24 cellular contexts compared by ENCODE assay signal in the genomic region with DNA sequence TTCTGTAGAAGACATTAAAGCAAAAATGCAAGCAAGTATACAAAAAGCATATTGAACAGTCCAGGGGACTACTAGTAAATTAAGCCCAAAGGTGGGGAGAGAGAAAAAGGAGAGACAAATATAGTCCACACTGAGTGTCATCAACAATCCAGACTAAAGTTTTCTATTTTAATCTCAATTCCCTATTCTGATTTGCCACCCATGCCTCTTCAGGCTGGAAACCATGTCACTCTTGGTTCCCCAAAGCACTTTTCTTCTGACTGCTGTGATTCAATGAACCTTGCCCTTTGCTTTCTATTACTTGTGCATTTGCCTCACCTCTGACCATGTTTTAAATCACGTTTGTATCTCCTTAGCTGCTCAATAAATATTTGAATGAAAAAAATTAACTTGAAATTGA.
DNase-seq lines count a peak whose midpoint lies in the region; ATAC-seq, FAIRE-seq and TF ChIP-seq lines count a peak whose summit lies in the region.
"Had no signal": no experiment of that assay in that cellular context is flagged by ENCODE, and none has a peak within 500 bp of the region (broad histone marks: within the 10 kb centered on the region; RNA-seq: fewer than 3 reads in every experiment).

No MANE protein-coding gene starts in this region.

- H3K9ac ChIP-seq in liver (ENCODE audit: low read depth in 1 of 2, low read length in 2 of 2), result no peak overlapping the region
- H3K9ac ChIP-seq in HepG2 (ENCODE audit: insufficient read depth, low read depth, low read length), result no peak overlapping the region
- H3K9ac ChIP-seq: BLaER1 had no signal

- no peaks in the 10 kb centered on the region for H3K79me2 ChIP-seq in HepG2 (ENCODE audit: insufficient read depth, low read length)

- H4K20me1 ChIP-seq in HepG2 (ENCODE audit: insufficient read depth, low read length), result no peaks in the 10 kb centered on the region
- H4K20me1 ChIP-seq: BLaER1 had no signal

- no peak overlapping the region for H3K4me3 ChIP-seq in liver (ENCODE audit: low read depth in 1 of 3, low read length in 3 of 3)
- H3K4me3 ChIP-seq in HepG2 (replicated peaks in 1 of 3; ENCODE audit: insufficient read depth in 1 of 3, low read depth in 2 of 3, low read length in 3 of 3), result no peak overlapping the region
- H3K4me3 ChIP-seq: BLaER1 had no signal

- POLR2A ChIA-PET in HepG2 (lab: Yijun Ruan, JAX), result no interaction called here

- BruUV-seq in HepG2 (replicated peaks; lab: Mats Ljungman, UMichigan), result no TSS peak

- H3K4me3 Mint-ChIP-seq in stimulated activated memory B cell treated with anti-CD40 and anti-IgM and Interleukin-4, amounts not matched to agents 10 μg/mL and 1 μg/mL and 100 μg/mL, for 72 hours, result no peak overlapping the region
- H3K4me3 Mint-ChIP-seq: CD14-positive monocyte; CD4-positive, alpha-beta T cell; CD8-positive, alpha-beta T cell had no signal

- TF ChIP-seq CTCF in liver (IDR thresholded peaks at IDR 0.05; ENCODE audit: low read depth, low read length, missing input control) (no peak), HepG2 (CRISPR knock-in tag; IDR thresholded peaks at IDR 0.05) (no peak)

- intact Hi-C loops in HepG2 (cut with micrococcal nuclease; ENCODE audit: unreplicated experiment), result no loop called here

- TF ChIP-seq POLR2A in HepG2 (IDR thresholded peaks at IDR 0.05; ENCODE audit: insufficient read depth in 1 of 2, low read depth in 2 of 2, low read length in 2 of 2), result no peak

- TF ChIP-seq RAD21 in liver (IDR thresholded peaks at IDR 0.05), result no peak
- TF ChIP-seq RAD21 in HepG2 (CRISPR knock-in tag; IDR thresholded peaks at IDR 0.05), result no peak

- H3K27me3 ChIP-seq in liver (ENCODE audit: control insufficient read depth in 4 of 4, insufficient read depth in 4 of 4, low read length in 3 of 4), result no peaks in the 10 kb centered on the region
- no peaks in the 10 kb centered on the region for H3K27me3 ChIP-seq in HepG2 (ENCODE audit: control insufficient read depth in 1 of 2, insufficient read depth in 2 of 2, low read length in 2 of 2)
- H3K27me3 ChIP-seq: BE2C, BLaER1 had no signal

- H3K4me1 ChIP-seq in liver (ENCODE audit: control insufficient read depth in 4 of 4, insufficient read depth in 4 of 4, low read length in 3 of 4) (peaks cover 0 to 4% (median 1%) of the 10 kb centered on the region in 4 donors), HepG2 (ENCODE audit: insufficient read depth, low read length) (peaks cover under 1% of the 10 kb centered on the region; the same call in 1 of the 2 replicates)
- H3K4me1 ChIP-seq: BE2C, BLaER1 had no signal

- peaks cover 11% of the 10 kb centered on the region for H3K36me3 Mint-ChIP-seq in stimulated activated memory B cell treated with anti-CD40 and anti-IgM and Interleukin-4, amounts not matched to agents 10 μg/mL and 1 μg/mL and 100 μg/mL, for 72 hours
- H3K36me3 Mint-ChIP-seq: CD8-positive, alpha-beta T cell had no signal

- H3K36me3 ChIP-seq in liver (ENCODE audit: control insufficient read depth in 4 of 4, insufficient read depth in 3 of 4, low read depth in 1 of 4, low read length in 3 of 4) (no peaks in the 10 kb centered on the region), HepG2 (replicated peaks in 1 of 2; ENCODE audit: control insufficient read depth in 1 of 2, insufficient read depth in 2 of 2, low read length in 2 of 2) (no peaks in the 10 kb centered on the region)
- H3K36me3 ChIP-seq: BE2C, BLaER1 had no signal

- DNase-seq in HepG2 (ENCODE audit: low spot score), result no peak
- peak; percentile 4 for DNase-seq in MV-4-11 (lab: John Stamatoyannopoulos, UW)
- DNase-seq in stimulated activated CD4-positive, alpha-beta T cell treated with anti-CD3 and anti-CD28 coated beads, Interleukin-4, amount 100 ng/mL, for 4 hours, result no peak
- DNase-seq in inferior parietal cortex (ENCODE audit: extremely low spot score), result no peak
- no peak for DNase-seq in activated effector memory CD4-positive, alpha-beta T cell treated with Interleukin-2 at 50 U/mL for 16 hours
- DNase-seq: 8988T; ACHN; BE2C; C1 segment of cervical spinal cord; Caco-2; Calu3; CD4-positive, alpha-beta T cell; CD8-positive, alpha-beta T cell; DMS79 treated with DMSO at 0.1 percent for 48 hours; GF-D8 had no signal

- no peak overlapping the region for H3K4me2 ChIP-seq in HepG2 (ENCODE audit: low read depth, low read length)
- H3K4me2 ChIP-seq: BLaER1 had no signal

- CTCF ChIA-PET in HepG2 (lab: Yijun Ruan, JAX; ENCODE audit: low intra/inter-chr PET ratio, low total read pairs), result no interaction called here

- H3K27ac ChIP-seq in liver (ENCODE audit: low read depth in 1 of 2, low read length in 2 of 2) (no peak overlapping the region), HepG2 (ENCODE audit: extremely low read length, insufficient read depth, low read length) (no peak overlapping the region)
- H3K27ac ChIP-seq: BLaER1 had no signal

- 25% methylated on average over 1 of the region's 1 CpG for WGBS in liver
- 0% methylated on average over 1 of the region's 1 CpG for WGBS in HepG2 (ENCODE audit: low lambda C conversion rate)

- peaks cover 3% of the 10 kb centered on the region for H3K9me3 Mint-ChIP-seq in stimulated activated memory B cell treated with anti-CD40 and anti-IgM and Interleukin-4, amounts not matched to agents 10 μg/mL and 1 μg/mL and 100 μg/mL, for 72 hours
- H3K9me3 Mint-ChIP-seq: CD4-positive, alpha-beta T cell; CD8-positive, alpha-beta T cell had no signal

- no peak overlapping the region for H3K27ac Mint-ChIP-seq in stimulated activated memory B cell treated with anti-CD40 and anti-IgM and Interleukin-4, amounts not matched to agents 10 μg/mL and 1 μg/mL and 100 μg/mL, for 72 hours
- H3K27ac Mint-ChIP-seq: CD14-positive monocyte; CD4-positive, alpha-beta T cell; CD8-positive, alpha-beta T cell had no signal

- no peaks in the 10 kb centered on the region for H3K27me3 Mint-ChIP-seq in stimulated activated memory B cell treated with anti-CD40 and anti-IgM and Interleukin-4, amounts not matched to agents 10 μg/mL and 1 μg/mL and 100 μg/mL, for 72 hours
- H3K27me3 Mint-ChIP-seq: CD4-positive, alpha-beta T cell had no signal

- H3K9me3 ChIP-seq in liver (ENCODE audit: control insufficient read depth in 4 of 4, low read length in 3 of 4), result no peaks in the 10 kb centered on the region
- no peaks in the 10 kb centered on the region for H3K9me3 ChIP-seq in HepG2 (ENCODE audit: low read length)
- H3K9me3 ChIP-seq: BE2C, BLaER1, Caco-2 had no signal

- no peak for FAIRE-seq in HepG2 (lab: Jason Lieb, UNC)
- FAIRE-seq: A204.1, D721Med, G401.6, GM12891, GM19239 had no signal

- no peak for ATAC-seq in HepG2
- peak; percentile 72 for ATAC-seq in stimulated activated memory B cell treated with anti-CD40 and anti-IgM and Interleukin-4, amounts not matched to agents 10 μg/mL and 1 μg/mL and 100 μg/mL, for 72 hours
- ATAC-seq: CD8-positive, alpha-beta T cell had no signal

- TF ChIP-seq EP300 in HepG2 (IDR thresholded peaks at IDR 0.05; ENCODE audit: low read depth in 2 of 2, low read length in 2 of 2) (no peak), HepG2 (CRISPR knock-in tag; IDR thresholded peaks at IDR 0.05; ENCODE audit: borderline replicate concordance) (no peak)

- no peak overlapping the region for H2AFZ ChIP-seq in HepG2 (ENCODE audit: low read length)

- H3K4me1 Mint-ChIP-seq in stimulated activated memory B cell treated with anti-CD40 and anti-IgM and Interleukin-4, amounts not matched to agents 10 μg/mL and 1 μg/mL and 100 μg/mL, for 72 hours, result peaks cover 8% of the 10 kb centered on the region

- in situ Hi-C loops in HepG2 (cut with HindIII; ENCODE audit: extremely low pct_ligation_motif_present, low pct_unique_long_range_greater_than_20kb), result no loop called here

TF ChIP-seq in liver, 16 proteins besides CTCF, POLR2A, EP300 and RAD21:
- TF ChIP-seq HNF4A (conservative IDR thresholded peaks at IDR 0.05) (peak; percentile 42 to 44), FOXA1 (IDR thresholded peaks at IDR 0.05) (no peak)

TF ChIP-seq in HepG2, 621 proteins besides CTCF, POLR2A, EP300 and RAD21 (continues in another document):
- TF ChIP-seq NKX3-1 (CRISPR knock-in tag; IDR thresholded peaks at IDR 0.05) (no peak), KDM4B (CRISPR knock-in tag; IDR thresholded peaks at IDR 0.05) (no peak), KLF12 (CRISPR knock-in tag; IDR thresholded peaks at IDR 0.05; ENCODE audit: borderline replicate concordance) (no peak), ZNF263 (CRISPR knock-in tag; IDR thresholded peaks at IDR 0.05) (no peak), BORCS8-MEF2B (CRISPR knock-in tag; IDR thresholded peaks at IDR 0.05) (no peak), TBX2 (CRISPR knock-in tag; IDR thresholded peaks at IDR 0.05; ENCODE audit: borderline replicate concordance) (no peak), ZSCAN25 (CRISPR knock-in tag; IDR thresholded peaks at IDR 0.05) (no peak), SALL1 (CRISPR knock-in tag; IDR thresholded peaks at IDR 0.05) (no peak)
- TF ChIP-seq, protein P1, sequence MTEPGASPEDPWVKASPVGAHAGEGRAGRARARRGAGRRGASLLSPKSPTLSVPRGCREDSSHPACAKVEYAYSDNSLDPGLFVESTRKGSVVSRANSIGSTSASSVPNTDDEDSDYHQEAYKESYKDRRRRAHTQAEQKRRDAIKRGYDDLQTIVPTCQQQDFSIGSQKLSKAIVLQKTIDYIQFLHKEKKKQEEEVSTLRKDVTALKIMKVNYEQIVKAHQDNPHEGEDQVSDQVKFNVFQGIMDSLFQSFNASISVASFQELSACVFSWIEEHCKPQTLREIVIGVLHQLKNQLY (CRISPR knock-in tag; IDR thresholded peaks at IDR 0.05), result no peak
- TF ChIP-seq, protein P2, sequence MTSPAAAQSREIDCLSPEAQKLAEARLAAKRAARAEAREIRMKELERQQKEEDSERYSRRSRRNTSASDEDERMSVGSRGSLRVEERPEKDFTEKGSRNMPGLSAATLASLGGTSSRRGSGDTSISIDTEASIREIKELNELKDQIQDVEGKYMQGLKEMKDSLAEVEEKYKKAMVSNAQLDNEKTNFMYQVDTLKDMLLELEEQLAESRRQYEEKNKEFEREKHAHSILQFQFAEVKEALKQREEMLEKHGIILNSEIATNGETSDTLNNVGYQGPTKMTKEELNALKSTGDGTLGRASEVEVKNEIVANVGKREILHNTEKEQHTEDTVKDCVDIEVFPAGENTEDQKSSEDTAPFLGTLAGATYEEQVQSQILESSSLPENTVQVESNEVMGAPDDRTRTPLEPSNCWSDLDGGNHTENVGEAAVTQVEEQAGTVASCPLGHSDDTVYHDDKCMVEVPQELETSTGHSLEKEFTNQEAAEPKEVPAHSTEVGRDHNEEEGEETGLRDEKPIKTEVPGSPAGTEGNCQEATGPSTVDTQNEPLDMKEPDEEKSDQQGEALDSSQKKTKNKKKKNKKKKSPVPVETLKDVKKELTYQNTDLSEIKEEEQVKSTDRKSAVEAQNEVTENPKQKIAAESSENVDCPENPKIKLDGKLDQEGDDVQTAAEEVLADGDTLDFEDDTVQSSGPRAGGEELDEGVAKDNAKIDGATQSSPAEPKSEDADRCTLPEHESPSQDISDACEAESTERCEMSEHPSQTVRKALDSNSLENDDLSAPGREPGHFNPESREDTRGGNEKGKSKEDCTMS (CRISPR knock-in tag; conservative IDR thresholded peaks at IDR 0.05), result no peak
